ENCODE assay signal across 14 cellular contexts in genomic region chr17:42919522-42920077, GRCh38. TPM values are rescaled to one million over a fixed set of nuclear protein-coding genes. Genes with fewer than 3 reads are reported as not detected.
A peak's percentile ranks its signal among the peaks of the same experiment; 100 is the strongest.
DNase-seq lines count a peak whose midpoint lies in the region; TF ChIP-seq lines count a peak whose summit lies in the region.
"Not testable (repeated sequence)": the region's sequence is repeated elsewhere in the genome, so short reads cannot be mapped to it uniquely, and the experiment has no call there.
"Had no signal": no experiment of that assay in that cellular context is flagged by ENCODE, and none has a peak within 500 bp of the region (broad histone marks: within the 10 kb centered on the region; RNA-seq: fewer than 3 reads in every experiment).

No MANE protein-coding gene starts in this region.

- H2AFZ ChIP-seq in KMS-11 (ENCODE audit: low read depth) (peak overlapping the region; percentile 30), OCI-LY7 (ENCODE audit: low read length) (peak overlapping the region; percentile 93)
- not testable (repeated sequence) for H2AFZ ChIP-seq in hepatocyte

- POLR2A ChIA-PET in OCI-LY7 (lab: Charles Lee): interaction anchor here (1.0 to 1.7 kb wide), 2 partner anchors 39 to 43 kb away, joined by 3 to 6 read pairs; no protein-coding TSS in a partner anchor

- H3K79me2 ChIP-seq in KMS-11 (ENCODE audit: insufficient read depth, low read depth); OCI-LY7 (ENCODE audit: insufficient read depth, low read depth, low read length); hepatocyte: not testable (repeated sequence)

- not testable (repeated sequence) for H4K20me1 ChIP-seq in KMS-11 (ENCODE audit: insufficient read depth); OCI-LY7 (ENCODE audit: insufficient read depth, low read length); hepatocyte (ENCODE audit: insufficient read depth, poor library complexity, severe bottlenecking)

- H3K9me2 ChIP-seq in OCI-LY7 (ENCODE audit: insufficient read depth, low read length); hepatocyte (replicated peaks; ENCODE audit: insufficient read depth): not testable (repeated sequence)

- H3K9ac ChIP-seq in KMS-11: not testable (repeated sequence)

- not testable (repeated sequence) for H3K27me3 ChIP-seq in KMS-11 (ENCODE audit: insufficient read depth, low read depth); hepatocyte; prostate gland (replicated peaks; ENCODE audit: insufficient read depth)

- H3K4me3 Mint-ChIP-seq in nephron progenitor cell, type B pancreatic cell: not testable (repeated sequence)

- intact Hi-C loops in OCI-LY7 (cut with micrococcal nuclease; ENCODE audit: unreplicated experiment); prostate gland (cut with DNase I): not testable (repeated sequence)

- H3K36me3 Mint-ChIP-seq in nephron progenitor cell (ENCODE audit: low read depth); type B pancreatic cell: not testable (repeated sequence)

- H3K4me1 ChIP-seq in KMS-11 (ENCODE audit: low read depth, poor library complexity, severe bottlenecking): peaks cover 50% of the 10 kb centered on the region
- H3K4me1 ChIP-seq in OCI-LY7 (ENCODE audit: insufficient read depth, low read length, poor library complexity, severe bottlenecking): peaks cover 43% of the 10 kb centered on the region
- H3K4me1 ChIP-seq in hepatocyte (ENCODE audit: insufficient read depth): peaks cover 21% of the 10 kb centered on the region
- H3K4me1 ChIP-seq in prostate gland (replicated peaks): not testable (repeated sequence)

- H3K4me2 ChIP-seq in KMS-11 (peak overlapping the region; percentile 48), OCI-LY7 (ENCODE audit: low read length) (peak overlapping the region; percentile 25), hepatocyte (peak overlapping the region; percentile 22)

- not testable (repeated sequence) for BruUV-seq in OCI-LY7 (replicated peaks; lab: Mats Ljungman, UMichigan)

- 82% methylated on average over 10 of the region's 10 CpGs for WGBS in hepatocyte (ENCODE audit: low lambda C conversion rate, missing lambda C conversion rate)
- 78% methylated on average over 10 of the region's 10 CpGs for WGBS in prostate gland

- peak; percentile 73 for DNase-seq in NCI-H748 (lab: John Stamatoyannopoulos, UW; ENCODE audit: unreplicated experiment)
- not testable (repeated sequence) for DNase-seq in OCI-LY7 (ENCODE audit: low spot score); hepatocyte (ENCODE audit: low spot score); nephron progenitor cell; prostate gland (ENCODE audit: low spot score); type B pancreatic cell (ENCODE audit: extremely low spot score, unreplicated experiment)

- not testable (repeated sequence) for H3K4me3 ChIP-seq in KMS-11 (IDR thresholded peaks at IDR 0.05; ENCODE audit: insufficient read depth, low read depth, low read length); OCI-LY7 (ENCODE audit: low read depth, low read length, poor library complexity, severe bottlenecking); hepatocyte; prostate gland

- H3K27ac ChIP-seq in KMS-11: peak overlapping the region; percentile 44
- H3K27ac ChIP-seq in OCI-LY7 (ENCODE audit: low read depth, low read length, poor library complexity, severe bottlenecking); hepatocyte: not testable (repeated sequence)
- peak overlapping the region; percentile 54 to 67 for H3K27ac ChIP-seq in prostate gland

- not testable (repeated sequence) for H3K36me3 ChIP-seq in KMS-11 (ENCODE audit: insufficient read depth); OCI-LY7 (ENCODE audit: insufficient read depth, low read length); hepatocyte (replicated peaks; ENCODE audit: insufficient read depth, low read depth); prostate gland

- H3K9me3 ChIP-seq in OCI-LY7 (ENCODE audit: low read length); hepatocyte (ENCODE audit: low read depth); prostate gland: not testable (repeated sequence)

- TF ChIP-seq CTCF in KMS-11 (conservative IDR thresholded peaks at IDR 0.05; ENCODE audit: low read depth, low read length); OCI-LY7 (conservative IDR thresholded peaks at IDR 0.05; ENCODE audit: low read length); hepatocyte (IDR thresholded peaks at IDR 0.05; ENCODE audit: poor library complexity); nephron progenitor cell (IDR thresholded peaks at IDR 0.05); prostate gland (IDR thresholded peaks at IDR 0.05); type B pancreatic cell (conservative IDR thresholded peaks at IDR 0.05): not testable (repeated sequence)

- H3K4me1 Mint-ChIP-seq in nephron progenitor cell: peaks cover 41% of the 10 kb centered on the region
- peaks cover 20% of the 10 kb centered on the region for H3K4me1 Mint-ChIP-seq in type B pancreatic cell (ENCODE audit: unreplicated experiment)

- H3K27me3 Mint-ChIP-seq in nephron progenitor cell (ENCODE audit: low read depth, poor library complexity): peaks cover 15% of the 10 kb centered on the region
- H3K27me3 Mint-ChIP-seq in type B pancreatic cell: not testable (repeated sequence)

- CTCF ChIA-PET in OCI-LY7 (lab: Charles Lee; ENCODE audit: unreplicated experiment): not testable (repeated sequence)

- TF ChIP-seq POLR2A in prostate gland (IDR thresholded peaks at IDR 0.05): not testable (repeated sequence)

- H3K27ac Mint-ChIP-seq in nephron progenitor cell: peak overlapping the region; percentile 34
- peak overlapping the region; percentile 6 for H3K27ac Mint-ChIP-seq in type B pancreatic cell

- H3K9me3 Mint-ChIP-seq in nephron progenitor cell, type B pancreatic cell: not testable (repeated sequence)

RNA-seq across cellular contexts. Expression of gene G6PC1, which starts 19.0 kb away (rescaled TPM):
- 0.85 and 1.1 TPM in 2 replicates for total RNA-seq in OCI-LY7 (2014; rRNA removed; shearing (Covaris generic))
- total RNA-seq in OCI-LY7 (2022) (1.9 and 2.6 TPM in 2 replicates), hepatocyte (14.2 and 18.2 TPM in 2 replicates), prostate gland (not detected), type B pancreatic cell (ENCODE audit: low replicate concordance) (1.5 and 2.9 TPM in 2 replicates)
- 8.2 and 24.2 TPM in 2 replicates for polyA plus RNA-seq in hepatocyte
- total RNA-seq: A673; Caco-2; CD8-positive, alpha-beta T cell; H9; HT-29 had no signal
- polyA plus RNA-seq: BJ, CD14-positive monocyte had no signal

RNA-seq across cellular contexts. Expression of gene AARSD1, which starts 44.7 kb away (rescaled TPM):
- 24.0 and 26.9 TPM in 2 replicates for total RNA-seq in OCI-LY7 (2014; rRNA removed; shearing (Covaris generic))
- total RNA-seq in OCI-LY7 (2022) (31.0 and 31.7 TPM in 2 replicates), hepatocyte (16.9 and 25.8 TPM in 2 replicates), prostate gland (10 to 100 TPM; 34.2 to 48.4 TPM), type B pancreatic cell (ENCODE audit: low replicate concordance) (37.0 and 60.0 TPM in 2 replicates)
- polyA plus RNA-seq in hepatocyte: 41.0 and 50.5 TPM in 2 replicates
